Comparison of ENCODE assay signal across 14 cellular contexts in the genomic region with DNA sequence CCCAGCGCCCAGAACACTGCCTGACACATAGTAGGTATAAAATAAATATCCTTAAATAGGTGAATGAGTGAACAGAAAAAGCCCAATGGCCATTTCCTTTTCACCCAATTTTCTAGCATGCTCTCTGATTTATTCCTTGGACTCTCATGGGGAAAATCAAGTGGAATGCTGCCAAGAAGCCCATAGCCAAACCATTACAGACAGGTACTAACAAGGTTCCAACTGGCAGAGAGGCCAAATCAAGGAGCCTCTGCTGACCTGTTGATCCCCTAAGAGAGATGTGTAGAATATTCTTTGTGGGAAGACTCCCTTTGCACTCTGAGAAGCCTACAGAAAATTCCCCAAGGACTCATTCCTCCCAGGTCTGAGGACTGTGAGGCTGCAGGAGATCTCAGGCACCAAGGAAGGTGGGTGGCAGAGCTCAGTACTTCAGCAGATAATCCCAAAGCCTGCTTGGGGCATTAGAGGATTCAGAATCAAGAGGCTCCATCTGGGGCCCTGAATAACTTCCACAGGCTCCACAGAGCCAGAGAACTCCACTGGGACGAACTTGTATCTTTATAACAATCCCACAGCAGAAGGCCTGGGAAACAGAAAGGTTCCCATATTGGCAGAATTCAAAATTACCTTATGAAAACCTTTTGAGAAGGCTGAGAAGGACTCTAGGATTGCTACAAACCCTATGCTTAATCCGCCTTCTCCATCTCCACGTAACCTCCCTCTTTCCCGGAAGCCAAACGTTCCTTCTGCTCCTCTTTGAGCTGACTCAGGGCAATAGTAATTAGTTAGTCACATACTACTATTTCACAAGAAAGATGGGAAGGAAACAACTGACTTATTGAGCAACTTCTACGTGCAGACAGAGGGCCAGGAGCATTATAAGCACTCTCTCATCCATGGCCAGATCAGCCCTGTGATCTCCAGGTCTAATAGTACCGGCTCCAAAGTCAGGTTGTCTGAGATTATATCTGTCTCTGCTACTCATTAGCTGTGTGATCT.
DNase-seq lines count a peak whose midpoint lies in the region; ATAC-seq and TF ChIP-seq lines count a peak whose summit lies in the region.
"Had no signal": no experiment of that assay in that cellular context is flagged by ENCODE, and none has a peak within 500 bp of the region (broad histone marks: within the 10 kb centered on the region; RNA-seq: fewer than 3 reads in every experiment).

No MANE protein-coding gene starts in this region.

- peaks cover 0 to 9% of the 10 kb centered on the region in 2 donors for H3K27me3 Mint-ChIP-seq in effector memory CD8-positive, alpha-beta T cell
- H3K27me3 Mint-ChIP-seq: CD8-positive, alpha-beta memory T cell had no signal

- peak overlapping the region; percentile 11 for H3K27ac ChIP-seq in neutrophil
- H3K27ac ChIP-seq: ovary had no signal

- no peaks in the 10 kb centered on the region for H3K36me3 Mint-ChIP-seq in effector memory CD8-positive, alpha-beta T cell (ENCODE audit: insufficient read depth)
- H3K36me3 Mint-ChIP-seq: CD8-positive, alpha-beta memory T cell had no signal

- no peak overlapping the region for H3K27ac Mint-ChIP-seq in effector memory CD8-positive, alpha-beta T cell
- H3K27ac Mint-ChIP-seq: CD8-positive, alpha-beta memory T cell; endodermal cell had no signal

- H3K9me3 Mint-ChIP-seq in effector memory CD8-positive, alpha-beta T cell, result peaks cover 3 to 7% of the 10 kb centered on the region in 2 donors

- no peaks in the 10 kb centered on the region for H3K9me3 ChIP-seq in neutrophil
- H3K9me3 ChIP-seq: ovary had no signal

- no peaks in the 10 kb centered on the region for H3K4me1 Mint-ChIP-seq in effector memory CD8-positive, alpha-beta T cell (ENCODE audit: low read depth in 2 of 2)
- H3K4me1 Mint-ChIP-seq: CD8-positive, alpha-beta memory T cell had no signal

- intact Hi-C loops in head of caudate nucleus (cut with DNase I), result no loop called here

- ATAC-seq in effector memory CD8-positive, alpha-beta T cell (replicated peaks), result no peak

- peak; percentile 30 to 58 for DNase-seq in AML-193 (lab: John Stamatoyannopoulos, UW)
- peak; percentile 89 for DNase-seq in NCI-H226
- DNase-seq in cardiac fibroblast (ENCODE audit: low read depth in 2 of 2), result peak; percentile 92 to 97
- DNase-seq in effector memory CD8-positive, alpha-beta T cell, result no peak
- no peak for DNase-seq in NCI-H1930 (lab: John Stamatoyannopoulos, UW)
- DNase-seq in superior temporal gyrus (ENCODE audit: extremely low spot score), result no peak
- DNase-seq in head of caudate nucleus, result no peak
- DNase-seq: activated gamma-delta T cell; CD8-positive, alpha-beta memory T cell; endodermal cell; left cardiac atrium; NK-92 treated with Interleukin-12 subunit alpha and Interleukin-12 subunit beta, amount 100 ng/mL, for 24 hours; ovary had no signal

- H3K4me3 Mint-ChIP-seq in effector memory CD8-positive, alpha-beta T cell, result no peak overlapping the region
- H3K4me3 Mint-ChIP-seq: CD8-positive, alpha-beta memory T cell; endodermal cell had no signal

- no peak for TF ChIP-seq CTCF in cardiac fibroblast (IDR thresholded peaks at IDR 0.05; ENCODE audit: low read depth, low read length)
- TF ChIP-seq CTCF in neutrophil (IDR thresholded peaks at IDR 0.05), result no peak

- H3K4me3 ChIP-seq in cardiac fibroblast (replicated peaks in 1 of 2; ENCODE audit: low read depth in 2 of 2, low read length in 2 of 2) (no peak overlapping the region), neutrophil (ENCODE audit: low read depth in 1 of 2, low read length in 1 of 2) (no peak overlapping the region)
- H3K4me3 ChIP-seq: ovary had no signal

- H3K36me3 ChIP-seq in neutrophil, result no peaks in the 10 kb centered on the region
- H3K36me3 ChIP-seq: ovary had no signal

- H3K4me1 ChIP-seq in neutrophil (ENCODE audit: control insufficient read depth in 1 of 2, insufficient read depth in 1 of 2, low read depth in 1 of 2, low read length in 1 of 2), result peaks cover 12 to 13% of the 10 kb centered on the region in 2 experiments

- no peaks in the 10 kb centered on the region for H3K27me3 ChIP-seq in neutrophil
- H3K27me3 ChIP-seq: ovary had no signal

Comparison
In these comparisons a context has a peak if more than half of its experiments do, and no peak if none do; other contexts are left out.
1. DNase-seq: peak in AML-193 (2 of 2), NCI-H226 (single experiment) and cardiac fibroblast (2 of 2); none in effector memory CD8-positive, alpha-beta T cell (0 of 3), NCI-H1930 (0 of 2), superior temporal gyrus (single experiment) and head of caudate nucleus (0 of 42).